8 cellular contexts compared by ENCODE assay signal in genomic region chr19:39410620-39411005, GRCh38. TPM values are rescaled to one million over a fixed set of nuclear protein-coding genes. Genes with fewer than 3 reads are reported as not detected.
DNase-seq lines count a peak whose midpoint lies in the region; ATAC-seq and TF ChIP-seq lines count a peak whose summit lies in the region.

No MANE protein-coding gene starts in this region.

- H3K36me3 ChIP-seq in thoracic aorta: peaks cover 20% of the 10 kb centered on the region

- H3K4me3 ChIP-seq in thoracic aorta: peak overlapping the region; percentile 94

- peaks cover 26 to 40% of the 10 kb centered on the region in 2 donors for H3K4me1 ChIP-seq in thoracic aorta (ENCODE audit: control insufficient read depth in 1 of 2, low read depth in 2 of 2)

- no peaks in the 10 kb centered on the region for H3K27me3 ChIP-seq in thoracic aorta (replicated peaks; ENCODE audit: insufficient read depth)

- ATAC-seq in thoracic aorta (ENCODE audit: insufficient number of reproducible peaks, low FRiP score, low read depth): no peak
- no peak for ATAC-seq in GM18870 (IDR thresholded peaks at IDR 0.05; ENCODE audit: unreplicated experiment)
- no peak for ATAC-seq in HG03039 (IDR thresholded peaks at IDR 0.05; ENCODE audit: unreplicated experiment)

- H3K27ac ChIP-seq in angular gyrus (ENCODE audit: low read depth, low read length): peak overlapping the region; percentile 89
- H3K27ac ChIP-seq in thoracic aorta: peak overlapping the region; percentile 100

- TF ChIP-seq CTCF in thoracic aorta (IDR thresholded peaks at IDR 0.05): no peak

- DNase-seq in activated CD4-positive, alpha-beta T cell treated with anti-CD3 and anti-CD28 coated beads, Interleukin-2, amount 50 U/mL, for 1 hour: peak; percentile 35
- DNase-seq in activated CD4-positive, alpha-beta T cell treated with anti-CD3 and anti-CD28 coated beads for 48 hours: no peak
- peak; percentile 24 for DNase-seq in left kidney (ENCODE audit: low read depth, low spot score)
- no peak for DNase-seq in thoracic aorta (ENCODE audit: low spot score)
- no peak for DNase-seq in dedifferentiated amniotic fluid mesenchymal stem cell (ENCODE audit: extremely low spot score)

- no peaks in the 10 kb centered on the region for H3K9me3 ChIP-seq in thoracic aorta

RNA-seq across cellular contexts. Expression of gene PLEKHG2, which starts 1.9 kb away (rescaled TPM):
- total RNA-seq in thoracic aorta: 100 to 1,000 TPM in 1 of 2 donors, 10 to 100 TPM in 1; 76.0 to 112 TPM

RNA-seq across cellular contexts. Expression of gene ZFP36, which starts 4.0 kb away (rescaled TPM):
- 100 to 1,000 TPM; 315 to 699 TPM for total RNA-seq in thoracic aorta

RNA-seq across cellular contexts. Expression of gene MED29, which starts 19.4 kb away (rescaled TPM):
- total RNA-seq in thoracic aorta: 10 to 100 TPM; 29.3 to 86.1 TPM

RNA-seq across cellular contexts. Expression of gene PAF1, which starts 19.7 kb away (rescaled TPM):
- 10 to 100 TPM; 25.7 to 34.5 TPM for total RNA-seq in thoracic aorta

RNA-seq across cellular contexts. Expression of gene RPS16, which starts 25.1 kb away (rescaled TPM):
- 100 to 1,000 TPM; 716 to 775 TPM for total RNA-seq in thoracic aorta

Comparison
In these comparisons a context has a peak if more than half of its experiments do, and no peak if none do; other contexts are left out.
1. DNase-seq: peak in activated CD4-positive, alpha-beta T cell treated with anti-CD3 and anti-CD28 coated beads, Interleukin-2, amount 50 U/mL, for 1 hour (single experiment) and left kidney (single experiment); none in activated CD4-positive, alpha-beta T cell treated with anti-CD3 and anti-CD28 coated beads for 48 hours (single experiment), thoracic aorta (single experiment) and dedifferentiated amniotic fluid mesenchymal stem cell (single experiment).